Comparison of ENCODE assay signal across 1 cellular context in genomic region chr2:101114268-101114783, GRCh38.
TF ChIP-seq lines count a peak whose summit lies in the region.

No MANE protein-coding gene starts in this region.

TF ChIP-seq in liver, 16 proteins besides CTCF, POLR2A, EP300 and RAD21 (continued from another document):
- TF ChIP-seq REST (IDR thresholded peaks at IDR 0.05) (no peak), SP1 (IDR thresholded peaks at IDR 0.05) (no peak), NR2F2 (IDR thresholded peaks at IDR 0.05) (no peak), JUND (IDR thresholded peaks at IDR 0.05) (no peak)
